2 cellular contexts compared by ENCODE assay signal in the genomic region with DNA sequence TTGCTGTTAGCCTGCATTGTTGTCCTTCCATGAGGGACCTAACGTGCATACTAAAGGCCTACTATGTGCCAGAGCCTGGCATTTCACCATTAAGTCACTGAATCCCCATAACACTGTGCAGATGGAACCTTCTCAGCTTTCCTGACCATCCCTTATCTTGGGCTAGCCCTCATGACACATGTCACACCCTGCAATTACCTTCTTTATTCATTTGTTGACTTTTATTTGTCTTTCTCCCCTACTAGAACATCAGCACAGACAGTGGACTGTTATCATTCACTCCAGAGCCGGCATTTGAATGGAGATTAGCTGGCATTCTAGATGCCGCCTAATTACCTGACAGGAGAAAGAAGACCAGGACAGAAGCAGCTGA.
TF ChIP-seq lines count a peak whose summit lies in the region.

No MANE protein-coding gene starts in this region.

TF ChIP-seq in IMR-90, 13 proteins besides CTCF, POLR2A, EP300 and RAD21:
- TF ChIP-seq RFX5 (IDR thresholded peaks at IDR 0.05; ENCODE audit: low read depth, low read length), result no peak
- no peak for TF ChIP-seq CEBPB (IDR thresholded peaks at IDR 0.05; ENCODE audit: low read depth, low read length)
- TF ChIP-seq MXI1 (IDR thresholded peaks at IDR 0.05; ENCODE audit: borderline replicate concordance, low read depth, low read length), result no peak
- no peak for TF ChIP-seq ELK1 (IDR thresholded peaks at IDR 0.05; ENCODE audit: borderline replicate concordance, low read depth, low read length)
- TF ChIP-seq USF2 (IDR thresholded peaks at IDR 0.05; ENCODE audit: low read depth, low read length), result no peak
- TF ChIP-seq NFE2L2 (IDR thresholded peaks at IDR 0.05; ENCODE audit: low read depth, low read length), result no peak
- no peak for TF ChIP-seq BHLHE40 (IDR thresholded peaks at IDR 0.05; ENCODE audit: low read depth, low read length)
TF ChIP-seq in IMR-90: peak in this region for 0.

TF ChIP-seq in K562, 482 proteins besides CTCF, POLR2A, EP300 and RAD21:
- peak; percentile 24; the same call in 1 of the 2 replicates for TF ChIP-seq CBFA2T3 (IDR thresholded peaks at IDR 0.05)
- TF ChIP-seq ZNF212 (CRISPR knock-in tag; IDR thresholded peaks at IDR 0.05), result no peak
